Comparison of ENCODE assay signal across 1 cellular context in the genomic region with DNA sequence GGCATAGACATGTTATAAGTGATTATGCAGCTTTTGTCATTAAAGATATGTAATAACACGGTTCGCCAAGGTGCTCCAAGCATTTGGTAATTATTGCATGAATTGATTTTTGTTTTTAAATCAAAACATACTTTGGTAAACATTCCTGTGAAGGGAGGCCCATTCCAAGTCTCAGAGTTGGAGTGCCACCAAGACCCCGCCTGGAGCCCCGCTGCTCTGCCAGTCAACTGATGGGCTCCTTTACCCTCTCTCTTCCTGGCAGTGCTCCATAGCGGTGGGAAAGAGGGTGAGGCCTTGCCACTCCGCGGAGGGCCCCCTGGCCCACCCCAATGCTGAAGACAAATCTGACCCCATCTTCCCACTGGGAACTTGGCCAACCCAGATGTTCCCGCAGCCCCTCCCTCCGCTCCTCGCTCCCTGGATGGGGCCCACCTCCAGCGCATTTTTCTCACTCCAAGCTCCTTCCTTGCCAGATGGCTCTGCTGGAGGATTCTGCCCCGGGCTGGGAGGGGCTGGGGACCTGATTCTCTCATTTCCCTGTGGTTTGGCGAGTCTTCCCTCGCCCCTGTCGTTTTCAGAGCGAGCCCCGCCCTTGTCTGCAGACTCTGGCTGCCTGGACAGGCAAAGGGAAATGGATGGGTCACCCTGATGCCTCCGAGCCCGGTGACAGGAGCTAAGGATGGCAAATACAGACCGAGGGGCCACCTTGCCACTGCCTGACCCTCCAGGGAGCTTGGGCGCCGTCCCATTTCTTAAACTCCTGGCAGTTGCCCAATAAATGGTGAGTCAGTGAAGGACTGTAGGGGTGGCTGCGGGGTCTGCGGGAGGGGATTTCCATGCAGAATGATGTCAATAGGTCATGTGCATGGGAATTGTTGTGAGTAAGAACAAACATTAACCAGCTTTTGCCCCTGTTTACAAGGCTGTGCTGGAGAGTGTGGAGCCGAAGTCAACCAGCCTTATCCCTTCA.
TF ChIP-seq lines count a peak whose summit lies in the region.

No MANE protein-coding gene starts in this region.

TF ChIP-seq in IMR-90, 13 proteins besides CTCF, POLR2A, EP300 and RAD21:
- peak; percentile 55 for TF ChIP-seq CEBPB (IDR thresholded peaks at IDR 0.05; ENCODE audit: low read depth, low read length)
- no peak for TF ChIP-seq RFX5 (IDR thresholded peaks at IDR 0.05; ENCODE audit: low read depth, low read length)
- TF ChIP-seq, protein P1, sequence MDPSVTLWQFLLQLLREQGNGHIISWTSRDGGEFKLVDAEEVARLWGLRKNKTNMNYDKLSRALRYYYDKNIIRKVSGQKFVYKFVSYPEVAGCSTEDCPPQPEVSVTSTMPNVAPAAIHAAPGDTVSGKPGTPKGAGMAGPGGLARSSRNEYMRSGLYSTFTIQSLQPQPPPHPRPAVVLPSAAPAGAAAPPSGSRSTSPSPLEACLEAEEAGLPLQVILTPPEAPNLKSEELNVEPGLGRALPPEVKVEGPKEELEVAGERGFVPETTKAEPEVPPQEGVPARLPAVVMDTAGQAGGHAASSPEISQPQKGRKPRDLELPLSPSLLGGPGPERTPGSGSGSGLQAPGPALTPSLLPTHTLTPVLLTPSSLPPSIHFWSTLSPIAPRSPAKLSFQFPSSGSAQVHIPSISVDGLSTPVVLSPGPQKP (IDR thresholded peaks at IDR 0.05; ENCODE audit: borderline replicate concordance, low read depth, low read length), result no peak
- no peak for TF ChIP-seq MAFK (IDR thresholded peaks at IDR 0.05; ENCODE audit: low read depth, low read length)
- TF ChIP-seq, protein P2, sequence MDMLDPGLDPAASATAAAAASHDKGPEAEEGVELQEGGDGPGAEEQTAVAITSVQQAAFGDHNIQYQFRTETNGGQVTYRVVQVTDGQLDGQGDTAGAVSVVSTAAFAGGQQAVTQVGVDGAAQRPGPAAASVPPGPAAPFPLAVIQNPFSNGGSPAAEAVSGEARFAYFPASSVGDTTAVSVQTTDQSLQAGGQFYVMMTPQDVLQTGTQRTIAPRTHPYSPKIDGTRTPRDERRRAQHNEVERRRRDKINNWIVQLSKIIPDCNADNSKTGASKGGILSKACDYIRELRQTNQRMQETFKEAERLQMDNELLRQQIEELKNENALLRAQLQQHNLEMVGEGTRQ (IDR thresholded peaks at IDR 0.05; ENCODE audit: low read depth, low read length), result 0 out of 2 replicates have a peak, but pooled peaks have one; percentile 9
- no peak for TF ChIP-seq MXI1 (IDR thresholded peaks at IDR 0.05; ENCODE audit: borderline replicate concordance, low read depth, low read length)
- no peak for TF ChIP-seq RCOR1 (IDR thresholded peaks at IDR 0.05; ENCODE audit: insufficient replicate concordance, low read length)
- TF ChIP-seq MAZ (IDR thresholded peaks at IDR 0.05; ENCODE audit: borderline replicate concordance, low read depth, low read length), result peak; percentile 51; the same call in 1 of the 2 replicates
- TF ChIP-seq FOS (IDR thresholded peaks at IDR 0.05; ENCODE audit: low read depth, low read length), result peak; percentile 82
- TF ChIP-seq SMC3 (IDR thresholded peaks at IDR 0.05; ENCODE audit: low read depth, low read length), result no peak
- peak; percentile 81 for TF ChIP-seq BHLHE40 (IDR thresholded peaks at IDR 0.05; ENCODE audit: low read depth, low read length)
- TF ChIP-seq CHD1 (IDR thresholded peaks at IDR 0.05; ENCODE audit: low read depth, low read length), result no peak
- no peak for TF ChIP-seq NFE2L2 (IDR thresholded peaks at IDR 0.05; ENCODE audit: low read depth, low read length)
TF ChIP-seq in IMR-90: peak in this region for 5.
